In genomic region chr1:100661176-100661575, GRCh38 we compare ENCODE assay signal across 33 cellular contexts. TPM values are rescaled to one million over a fixed set of nuclear protein-coding genes. Genes with fewer than 3 reads are reported as not detected.
"Had no signal": no experiment of that assay in that cellular context is flagged by ENCODE, and none has a peak within 500 bp of the region (broad histone marks: within the 10 kb centered on the region; RNA-seq: fewer than 3 reads in every experiment).

No MANE protein-coding gene starts in this region.

- DNase-seq: activated B cell treated with CpG ODN at 0.5 μM for 24 hours; activated CD4-positive, alpha-beta T cell treated with anti-CD3 and anti-CD28 coated beads for 48 hours; activated CD4-positive, CD25-positive, alpha-beta regulatory T cell treated with anti-CD3 and anti-CD28 coated beads, Interleukin-2, amount 50 U/mL, for 72 hours; activated CD8-positive, alpha-beta T cell treated with anti-CD3 and anti-CD28 coated beads for 36 hours; activated gamma-delta T cell; activated naive CD4-positive, alpha-beta T cell treated with Interleukin-2 at 50 U/mL for 16 hours; activated naive CD8-positive, alpha-beta T cell treated with anti-CD3 and anti-CD28 coated beads, Interleukin-2, amount 10 ng/mL, durations not matched to agents 7 days and 5 days; activated T-cell treated with anti-CD3 and anti-CD28 coated beads, Interleukin-2, amount 50 U/mL, for 1 hour; activated T-cell treated with anti-CD3 and anti-CD28 coated beads, Interleukin-2, amount 50 U/mL, for 72 hours; amygdala; NCI-H1436 treated with DMSO at 0.1 percent for 48 hours; NCI-H1694 treated with DMSO at 0.1 percent for 48 hours; NCI-H2029; NCI-H345; NCI-H524 treated with DMSO at 0.1 percent for 48 hours; SIG-M5; SW 1271; T-helper 1 cell; T-helper 2 cell; T-helper 9 cell had no signal

- H3K27me3 Mint-ChIP-seq: activated B cell treated with CpG ODN at 0.5 μM for 24 hours; activated CD8-positive, alpha-beta T cell treated with anti-CD3 and anti-CD28 coated beads for 36 hours; activated naive CD4-positive, alpha-beta T cell treated with anti-CD3 and anti-CD28 coated beads, Interleukin-2, amount 50 U/mL, for 24 hours had no signal

- H3K9me3 Mint-ChIP-seq: activated B cell treated with CpG ODN at 0.5 μM for 24 hours; activated CD8-positive, alpha-beta T cell treated with anti-CD3 and anti-CD28 coated beads for 36 hours; activated naive CD4-positive, alpha-beta T cell treated with anti-CD3 and anti-CD28 coated beads, Interleukin-2, amount 50 U/mL, for 24 hours; activated T-helper 2 cell treated with anti-CD3 and anti-CD28 coated beads, Interferon-gamma antibody, Interleukin-2, Interleukin-4, amounts not matched to agents 10 μg/mL and 5 μg/mL and 100 μg/mL, durations not matched to agents 14 hours and 24 hours and 36 hours had no signal

- H3K4me3 ChIP-seq: ascending aorta, breast epithelium, PC-9 had no signal

- H3K36me3 ChIP-seq: ascending aorta, breast epithelium had no signal

- H3K27ac ChIP-seq: ascending aorta, breast epithelium, KMS-11, PC-9, RWPE1, VCaP had no signal

- H3K4me1 Mint-ChIP-seq: activated B cell treated with CpG ODN at 0.5 μM for 24 hours; activated naive CD4-positive, alpha-beta T cell treated with anti-CD3 and anti-CD28 coated beads, Interleukin-2, amount 50 U/mL, for 24 hours; activated naive CD8-positive, alpha-beta T cell treated with anti-CD3 and anti-CD28 coated beads, Interleukin-2, amount 10 ng/mL, durations not matched to agents 7 days and 5 days had no signal

- H3K9me3 ChIP-seq: ascending aorta, breast epithelium had no signal

- H3K27ac Mint-ChIP-seq: activated B cell treated with CpG ODN at 0.5 μM for 24 hours; activated CD8-positive, alpha-beta T cell treated with anti-CD3 and anti-CD28 coated beads for 36 hours; activated naive CD4-positive, alpha-beta T cell treated with anti-CD3 and anti-CD28 coated beads, Interleukin-2, amount 50 U/mL, for 24 hours; activated naive CD8-positive, alpha-beta T cell treated with anti-CD3 and anti-CD28 coated beads, Interleukin-2, amount 10 ng/mL, durations not matched to agents 7 days and 5 days; activated T-cell treated with anti-CD3 and anti-CD28 coated beads, Interleukin-2, amount 50 U/mL, for 72 hours; activated T-helper 2 cell treated with anti-CD3 and anti-CD28 coated beads, Interferon-gamma antibody, Interleukin-2, Interleukin-4, amounts not matched to agents 10 μg/mL and 5 μg/mL and 100 μg/mL, durations not matched to agents 14 hours and 24 hours and 36 hours had no signal

- H3K36me3 Mint-ChIP-seq: activated naive CD4-positive, alpha-beta T cell treated with anti-CD3 and anti-CD28 coated beads, Interleukin-2, amount 50 U/mL, for 24 hours; activated naive CD8-positive, alpha-beta T cell treated with anti-CD3 and anti-CD28 coated beads, Interleukin-2, amount 10 ng/mL, durations not matched to agents 7 days and 5 days had no signal

- ATAC-seq: activated CD8-positive, alpha-beta T cell treated with anti-CD3 and anti-CD28 coated beads for 36 hours; activated T-cell treated with anti-CD3 and anti-CD28 coated beads, Interleukin-2, amount 50 U/mL, for 72 hours; Right ventricle myocardium inferior had no signal

- H3K4me1 ChIP-seq: ascending aorta, breast epithelium had no signal

- H3K4me3 Mint-ChIP-seq: activated B cell treated with CpG ODN at 0.5 μM for 24 hours; activated CD8-positive, alpha-beta T cell treated with anti-CD3 and anti-CD28 coated beads for 36 hours; activated naive CD4-positive, alpha-beta T cell treated with anti-CD3 and anti-CD28 coated beads, Interleukin-2, amount 50 U/mL, for 24 hours; activated naive CD8-positive, alpha-beta T cell treated with anti-CD3 and anti-CD28 coated beads, Interleukin-2, amount 10 ng/mL, durations not matched to agents 7 days and 5 days; activated T-cell treated with anti-CD3 and anti-CD28 coated beads, Interleukin-2, amount 50 U/mL, for 72 hours had no signal

- H3K27me3 ChIP-seq: ascending aorta, breast epithelium had no signal

RNA-seq across cellular contexts. Expression of gene VCAM1, which starts 58.4 kb away (rescaled TPM):
- total RNA-seq: activated B cell treated with CpG ODN at 0.5 μM for 24 hours; activated T-helper 2 cell treated with anti-CD3 and anti-CD28 coated beads, Interferon-gamma antibody, Interleukin-2, Interleukin-4, amounts not matched to agents 10 μg/mL and 5 μg/mL and 100 μg/mL, durations not matched to agents 14 hours and 24 hours and 36 hours; MCF 10A; NCI-H460; OCI-LY7; PC-9; SK-MEL-5 had no signal
